1 cellular context compared by ENCODE assay signal in genomic region chr4:142092941-142093340, GRCh38.
TF ChIP-seq lines count a peak whose summit lies in the region.

No MANE protein-coding gene starts in this region.

TF ChIP-seq in IMR-90, 13 proteins besides CTCF, POLR2A, EP300 and RAD21 (continued from another document):
- TF ChIP-seq ELK1 (IDR thresholded peaks at IDR 0.05; ENCODE audit: borderline replicate concordance, low read depth, low read length) (no peak), MXI1 (IDR thresholded peaks at IDR 0.05; ENCODE audit: borderline replicate concordance, low read depth, low read length) (no peak), RFX5 (IDR thresholded peaks at IDR 0.05; ENCODE audit: low read depth, low read length) (no peak), CHD1 (IDR thresholded peaks at IDR 0.05; ENCODE audit: low read depth, low read length) (no peak)
